In the genomic region with DNA sequence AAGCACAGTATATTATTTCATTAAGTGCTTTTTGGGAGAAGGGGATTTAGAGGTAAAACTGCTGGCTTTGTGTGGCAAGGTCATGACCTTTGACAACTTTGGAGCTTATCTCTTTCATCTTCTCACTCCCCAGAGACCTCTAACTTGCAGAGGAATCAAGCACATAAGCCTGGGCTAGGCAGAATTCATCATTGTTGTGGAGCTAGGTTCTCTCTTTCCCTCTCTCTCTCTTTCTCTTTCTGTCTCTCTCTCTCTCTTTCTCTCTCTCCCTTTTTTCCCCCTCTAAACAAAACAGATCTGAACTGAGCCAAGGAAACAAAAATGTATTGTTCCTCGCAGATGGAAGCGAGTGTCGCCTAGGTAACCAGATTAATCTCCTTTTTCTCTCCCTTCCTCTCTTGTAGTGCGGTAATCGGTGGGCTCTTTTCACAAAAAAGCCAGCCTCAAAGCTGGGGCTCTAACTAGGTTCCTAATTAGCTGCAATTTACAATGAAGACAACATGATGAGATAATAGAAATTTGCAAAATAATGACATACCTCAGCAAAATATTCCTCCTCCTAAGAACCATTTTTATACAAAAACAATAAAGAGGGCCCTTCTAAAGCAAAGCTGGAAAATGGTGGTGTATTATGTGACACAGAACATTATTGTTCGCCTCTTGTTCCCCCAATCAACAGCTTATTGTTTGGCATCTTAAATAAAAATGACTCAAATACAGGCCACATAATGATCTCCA, we compare ENCODE assay signal across 27 cellular contexts.
A peak's percentile ranks its signal among the peaks of the same experiment; 100 is the strongest.
DNase-seq lines count a peak whose midpoint lies in the region; ATAC-seq and TF ChIP-seq lines count a peak whose summit lies in the region.
"Had no signal": no experiment of that assay in that cellular context is flagged by ENCODE, and none has a peak within 500 bp of the region (broad histone marks: within the 10 kb centered on the region; RNA-seq: fewer than 3 reads in every experiment).

No MANE protein-coding gene starts in this region.

- H3K18ac ChIP-seq in neuronal stem cell (ENCODE audit: low read length), result no peak overlapping the region

- no peak overlapping the region for H2AK5ac ChIP-seq in neuronal stem cell (ENCODE audit: low read depth, low read length)

- H3K27ac ChIP-seq in HEK293 (ENCODE audit: extremely low read depth, low read depth, low read length) (no peak overlapping the region), neuronal stem cell (replicated peaks; ENCODE audit: low read length) (peak overlapping the region; percentile 87)
- H3K27ac ChIP-seq: ascending aorta, C4-2B, esophagus muscularis mucosa, gastrocnemius medialis, prostate gland, skin epidermis had no signal

- no peaks in the 10 kb centered on the region for H3K79me1 ChIP-seq in neuronal stem cell (ENCODE audit: low read depth, low read length)

- CTCF ChIA-PET in HEK293 (lab: Yijun Ruan, JAX), result interaction anchor here (0.7 to 2.3 kb wide), 3 partner anchors 10 to 582 kb away, joined by 3 to 9 read pairs (median 4); no protein-coding TSS in a partner anchor

- DNase-seq in NCI-H82 treated with DMSO at 0.1 percent for 48 hours (lab: John Stamatoyannopoulos, UW; ENCODE audit: unreplicated experiment) (peak; percentile 21), endothelial cell (ENCODE audit: low spot score) (no peak), neuronal stem cell (ENCODE audit: low spot score) (peak; percentile 86), MG63 (no peak), GM03348 (ENCODE audit: low spot score) (no peak)
- DNase-seq: activated CD4-positive, alpha-beta T cell treated with anti-CD3 and anti-CD28 coated beads, Interleukin-2, amount 50 U/mL, for 1 hour; cerebellar nuclear complex; effector memory CD4-positive, alpha-beta T cell; EL; gastrocnemius medialis; kidney glomerular epithelial cell; naive thymus-derived CD8-positive, alpha-beta T cell; NCI-H2029; NCI-H510A; SK-N-SH; stimulated activated CD4-positive, alpha-beta T cell treated with anti-CD3 and anti-CD28 coated beads, Interleukin-1b, Interleukin-23, amount 100 ng/mL, for 48 hours had no signal

- no peak overlapping the region for H2BK15ac ChIP-seq in neuronal stem cell (ENCODE audit: low read length)

- H3K27me3 Mint-ChIP-seq in endothelial cell (ENCODE audit: unreplicated experiment), result no peaks in the 10 kb centered on the region
- H3K27me3 Mint-ChIP-seq: memory B cell; naive thymus-derived CD8-positive, alpha-beta T cell had no signal

- no peak overlapping the region for H3K23ac ChIP-seq in neuronal stem cell (ENCODE audit: low read depth, low read length, poor library complexity)

- H3K4ac ChIP-seq in neuronal stem cell (ENCODE audit: low read length), result no peak overlapping the region

- POLR2A ChIA-PET in HEK293 (lab: Yijun Ruan, JAX), result no interaction called here

- no peaks in the 10 kb centered on the region for H3K9me3 Mint-ChIP-seq in endothelial cell (ENCODE audit: unreplicated experiment)
- H3K9me3 Mint-ChIP-seq: memory B cell had no signal

- no peak overlapping the region for H2BK120ac ChIP-seq in neuronal stem cell (ENCODE audit: low read depth, low read length)

- H3K36me3 ChIP-seq in HEK293 (ENCODE audit: control insufficient read depth in 2 of 2, insufficient read depth in 1 of 2, low read length in 2 of 2), result no peaks in the 10 kb centered on the region
- peaks cover 0 to 2% of the 10 kb centered on the region in 2 donors for H3K36me3 ChIP-seq in neuronal stem cell (replicated peaks in 1 of 2; ENCODE audit: control insufficient read depth in 2 of 2, insufficient read depth in 2 of 2, low read length in 2 of 2)
- H3K36me3 ChIP-seq in MG63, result no peaks in the 10 kb centered on the region
- H3K36me3 ChIP-seq: ascending aorta, esophagus muscularis mucosa, gastrocnemius medialis, prostate gland had no signal

- no peak overlapping the region for H2AFZ ChIP-seq in neuronal stem cell (ENCODE audit: low read length)

- TF ChIP-seq CTCF in HEK293 (tag by site-specific recombination; IDR thresholded peaks at IDR 0.05), result no peak
- TF ChIP-seq CTCF in endothelial cell (IDR thresholded peaks at IDR 0.05; ENCODE audit: unreplicated experiment), result no peak

- H3K27me3 ChIP-seq in neuronal stem cell (ENCODE audit: control insufficient read depth in 3 of 3, insufficient read depth in 3 of 3, low read depth in 1 of 3, low read length in 3 of 3), result no peaks in the 10 kb centered on the region
- H3K27me3 ChIP-seq in MG63, result no peaks in the 10 kb centered on the region
- H3K27me3 ChIP-seq: ascending aorta, esophagus muscularis mucosa, gastrocnemius medialis had no signal

- no peak overlapping the region for H3K4me2 ChIP-seq in neuronal stem cell (ENCODE audit: insufficient read depth, low read length, poor library complexity, severe bottlenecking)
- H3K4me2 ChIP-seq: SK-N-SH had no signal

- peaks cover 7% of the 10 kb centered on the region for H3K4me1 Mint-ChIP-seq in endothelial cell (ENCODE audit: unreplicated experiment)
- H3K4me1 Mint-ChIP-seq: memory B cell; naive thymus-derived CD8-positive, alpha-beta T cell; stimulated activated effector memory CD8-positive, alpha-beta T cell treated with anti-CD3 and anti-CD28 coated beads, Interleukin-12 subunit alpha, Interleukin-12 subunit beta, amount 100 ng/mL, for 72 hours had no signal

- H3K9me3 ChIP-seq in HEK293 (ENCODE audit: control insufficient read depth, insufficient read depth, low read depth, low read length) (no peaks in the 10 kb centered on the region), neuronal stem cell (replicated peaks in 1 of 2; ENCODE audit: control insufficient read depth in 2 of 2, insufficient read depth in 1 of 2, low read depth in 1 of 2, low read length in 2 of 2) (no peaks in the 10 kb centered on the region), MG63 (no peaks in the 10 kb centered on the region)
- H3K9me3 ChIP-seq: ascending aorta, esophagus muscularis mucosa, gastrocnemius medialis, prostate gland, SK-N-SH had no signal

- peak overlapping the region; percentile 22 for H3K27ac Mint-ChIP-seq in endothelial cell (ENCODE audit: unreplicated experiment)
- H3K27ac Mint-ChIP-seq: activated naive CD4-positive, alpha-beta T cell treated with anti-CD3 and anti-CD28 coated beads, Interleukin-2, amount 50 U/mL, for 72 hours; memory B cell; naive thymus-derived CD8-positive, alpha-beta T cell; stimulated activated effector memory CD8-positive, alpha-beta T cell treated with anti-CD3 and anti-CD28 coated beads, Interleukin-12 subunit alpha, Interleukin-12 subunit beta, amount 100 ng/mL, for 72 hours had no signal

- no peak overlapping the region for H2BK5ac ChIP-seq in neuronal stem cell (ENCODE audit: low read length)

- H3K14ac ChIP-seq in neuronal stem cell (ENCODE audit: low read length), result no peak overlapping the region

- H4K91ac ChIP-seq in neuronal stem cell (ENCODE audit: low read depth, low read length, poor library complexity), result no peak overlapping the region

- WGBS in neuronal stem cell (ENCODE audit: extremely low coverage in 2 of 2, insufficient read length in 2 of 2, insufficient replicate concordance in 1 of 2), 2 donors, result no CpG with 5 or more reads among the region's 6 CpGs

- ATAC-seq in GM21723 (IDR thresholded peaks at IDR 0.05; ENCODE audit: unreplicated experiment) (no peak), GM18498 (IDR thresholded peaks at IDR 0.05; ENCODE audit: unreplicated experiment) (no peak)
- ATAC-seq: activated naive CD4-positive, alpha-beta T cell treated with anti-CD3 and anti-CD28 coated beads, Interleukin-2, amount 50 U/mL, for 72 hours; gastrocnemius medialis; naive thymus-derived CD8-positive, alpha-beta T cell; stimulated activated effector memory CD8-positive, alpha-beta T cell treated with anti-CD3 and anti-CD28 coated beads, Interleukin-12 subunit alpha, Interleukin-12 subunit beta, amount 100 ng/mL, for 72 hours had no signal

- H3K4me1 ChIP-seq in HEK293 (ENCODE audit: control insufficient read depth, insufficient read depth, low read length) (no peaks in the 10 kb centered on the region), neuronal stem cell (ENCODE audit: control insufficient read depth in 2 of 2, insufficient read depth in 1 of 2, low read depth in 1 of 2, low read length in 2 of 2) (peaks cover 15 to 22% of the 10 kb centered on the region in 2 donors)
- H3K4me1 ChIP-seq: ascending aorta, esophagus muscularis mucosa, gastrocnemius medialis, prostate gland had no signal

- no peak overlapping the region for H3K4me3 Mint-ChIP-seq in endothelial cell (ENCODE audit: unreplicated experiment)
- H3K4me3 Mint-ChIP-seq: memory B cell; naive thymus-derived CD8-positive, alpha-beta T cell; stimulated activated effector memory CD8-positive, alpha-beta T cell treated with anti-CD3 and anti-CD28 coated beads, Interleukin-12 subunit alpha, Interleukin-12 subunit beta, amount 100 ng/mL, for 72 hours had no signal

- no peaks in the 10 kb centered on the region for H3K36me3 Mint-ChIP-seq in endothelial cell (ENCODE audit: low read depth, unreplicated experiment)
- H3K36me3 Mint-ChIP-seq: memory B cell; naive thymus-derived CD8-positive, alpha-beta T cell; stimulated activated effector memory CD8-positive, alpha-beta T cell treated with anti-CD3 and anti-CD28 coated beads, Interleukin-12 subunit alpha, Interleukin-12 subunit beta, amount 100 ng/mL, for 72 hours had no signal

- H2BK12ac ChIP-seq in neuronal stem cell (ENCODE audit: low read length), result peak overlapping the region; percentile 77

- no peak overlapping the region for H3K9ac ChIP-seq in neuronal stem cell (ENCODE audit: low read depth, low read length, poor library complexity)
- H3K9ac ChIP-seq: SK-N-SH had no signal

- H3K4me3 ChIP-seq in HEK293 (ENCODE audit: low read depth, low read length), result no peak overlapping the region
- no peak overlapping the region for H3K4me3 ChIP-seq in neuronal stem cell (ENCODE audit: low read length in 2 of 2)
- no peak overlapping the region for H3K4me3 ChIP-seq in MG63
- H3K4me3 ChIP-seq: ascending aorta, esophagus muscularis mucosa, gastrocnemius medialis, prostate gland, skin epidermis had no signal

- H4K8ac ChIP-seq in neuronal stem cell (ENCODE audit: low read depth, low read length), result no peak overlapping the region

TF ChIP-seq in HEK293, 187 proteins besides CTCF, POLR2A, EP300 and RAD21 (continues in another document):
- TF ChIP-seq ZNF677 (tag by site-specific recombination; IDR thresholded peaks at IDR 0.05), result no peak
- no peak for TF ChIP-seq REPIN1 (tag by site-specific recombination; IDR thresholded peaks at IDR 0.05; ENCODE audit: low read depth)
- no peak for TF ChIP-seq ZNF354C (tag by site-specific recombination; IDR thresholded peaks at IDR 0.05; ENCODE audit: borderline replicate concordance, low read depth)

Comparison
In these comparisons a context has a peak if more than half of its experiments do, and no peak if none do; other contexts are left out.
1. DNase-seq: peak in NCI-H82 treated with DMSO at 0.1 percent for 48 hours (single experiment) and neuronal stem cell (single experiment); none in endothelial cell (single experiment), MG63 (single experiment) and GM03348 (single experiment).